7 cellular contexts compared by ENCODE assay signal in the genomic region with DNA sequence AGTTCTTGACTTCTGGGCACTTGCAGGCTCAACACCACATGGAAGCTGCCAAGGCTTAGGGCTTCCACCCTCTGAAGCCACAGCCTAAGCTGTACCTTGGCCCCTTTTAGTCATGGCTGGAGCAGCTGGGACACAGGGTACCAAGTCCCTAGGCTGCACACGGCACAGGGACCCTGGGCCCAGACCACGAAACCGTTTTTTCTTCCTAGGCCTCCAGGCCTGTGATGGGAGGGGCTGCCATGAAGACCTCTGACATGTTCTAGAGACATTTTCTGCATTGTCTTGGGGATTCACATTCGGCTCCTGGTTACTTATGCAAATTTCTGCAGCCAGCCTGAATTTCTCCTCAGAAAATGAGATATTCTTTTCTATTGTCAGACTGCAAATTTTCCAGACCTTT. TPM values are rescaled to one million over a fixed set of nuclear protein-coding genes. Genes with fewer than 3 reads are reported as not detected.
DNase-seq lines count a peak whose midpoint lies in the region; ATAC-seq, FAIRE-seq and TF ChIP-seq lines count a peak whose summit lies in the region.
"Not testable (repeated sequence)": the region's sequence is repeated elsewhere in the genome, so short reads cannot be mapped to it uniquely, and the experiment has no call there.

No MANE protein-coding gene starts in this region.

- CTCF ChIA-PET in A549 (lab: Yijun Ruan, JAX); endothelial cell of umbilical vein (lab: Charles Lee): not testable (repeated sequence)

- TF ChIP-seq CTCF in A549 (IDR thresholded peaks at IDR 0.05); endodermal cell (conservative IDR thresholded peaks at IDR 0.05); endothelial cell of umbilical vein (IDR thresholded peaks at IDR 0.05; ENCODE audit: extremely low read depth in 1 of 2, insufficient read depth in 1 of 2, low read depth in 1 of 2, low read length in 2 of 2); osteocyte (IDR thresholded peaks at IDR 0.05): not testable (repeated sequence)

- H3K4me3 Mint-ChIP-seq in activated T-cell treated with anti-CD3 and anti-CD28 coated beads, Interleukin-2, amount 50 U/mL, for 24 hours; endodermal cell; osteocyte (ENCODE audit: unreplicated experiment): not testable (repeated sequence)

- H4K20me1 ChIP-seq in BLaER1 treated with 17β-estradiol and CSF1 and Interleukin-3, amounts not matched to agents 10 nM and 100 nM, result peaks cover 4 to 52% (median 23%) of the 10 kb centered on the region in 11 experiments; a peak in 16 of 22 replicates
- H4K20me1 ChIP-seq in endothelial cell of umbilical vein (replicated peaks; ENCODE audit: control insufficient read depth, extremely low read depth, insufficient read depth, low read length), result not testable (repeated sequence)

- BruUV-seq in endothelial cell of umbilical vein (replicated peaks; lab: Mats Ljungman, UMichigan), result not testable (repeated sequence)

- DNase-seq in A549 (ENCODE audit: low read depth in 1 of 2, low spot score in 1 of 2); endothelial cell of umbilical vein (ENCODE audit: low read depth, low spot score): not testable (repeated sequence)
- DNase-seq in OCI-M1 (lab: John Stamatoyannopoulos, UW) (peak; percentile 1), endodermal cell (peak; percentile 40), osteocyte (ENCODE audit: extremely low spot score, unreplicated experiment) (peak; percentile 56)
- DNase-seq in activated T-cell treated with anti-CD3 and anti-CD28 coated beads, Interleukin-2, amount 50 U/mL, for 24 hours, result peak; percentile 2

- H3K9me3 ChIP-seq in A549, result peaks cover 15% of the 10 kb centered on the region
- H3K9me3 ChIP-seq in BLaER1 treated with 17β-estradiol and CSF1 and Interleukin-3, amounts not matched to agents 10 nM and 100 nM (replicated peaks in 1 of 11), result peaks cover 35 to 51% (median 41%) of the 10 kb centered on the region in 11 experiments
- peaks cover 58% of the 10 kb centered on the region for H3K9me3 ChIP-seq in endodermal cell (ENCODE audit: control insufficient read depth, low read length)
- not testable (repeated sequence) for H3K9me3 ChIP-seq in endothelial cell of umbilical vein (replicated peaks; ENCODE audit: control insufficient read depth, insufficient read depth, low read length)

- not testable (repeated sequence) for TF ChIP-seq POLR2A in A549 (IDR thresholded peaks at IDR 0.05; ENCODE audit: low read length); endothelial cell of umbilical vein (IDR thresholded peaks at IDR 0.05; ENCODE audit: low read depth, low read length)

- POLR2A ChIA-PET in A549 (lab: Yijun Ruan, JAX); endothelial cell of umbilical vein (lab: Charles Lee): not testable (repeated sequence)

- dilution Hi-C loops in endothelial cell of umbilical vein (cut with MboI; ENCODE audit: extremely low pct_ligation_motif_present, low sequenced_read_pairs), result not testable (repeated sequence)

- H3K36me3 Mint-ChIP-seq in activated T-cell treated with anti-CD3 and anti-CD28 coated beads, Interleukin-2, amount 50 U/mL, for 24 hours (ENCODE audit: low read depth), result peaks cover 92% of the 10 kb centered on the region
- H3K36me3 Mint-ChIP-seq in endodermal cell (ENCODE audit: low read depth), result peaks cover 86% of the 10 kb centered on the region
- peaks cover 64% of the 10 kb centered on the region for H3K36me3 Mint-ChIP-seq in osteocyte (ENCODE audit: unreplicated experiment)

- not testable (repeated sequence) for H3K9ac ChIP-seq in BLaER1 treated with 17β-estradiol and CSF1 and Interleukin-3, amounts not matched to agents 10 nM and 100 nM; endodermal cell (ENCODE audit: extremely low read depth, low read length, poor library complexity, severe bottlenecking); endothelial cell of umbilical vein (replicated peaks; ENCODE audit: extremely low read depth, insufficient read depth, low read length)

- H3K79me2 ChIP-seq in endothelial cell of umbilical vein (ENCODE audit: control insufficient read depth, insufficient read depth, low read length), result not testable (repeated sequence)

- ATAC-seq in A549, result not testable (repeated sequence)

- TF ChIP-seq RAD21 in A549 (conservative IDR thresholded peaks at IDR 0.05 in 1 of 2, IDR thresholded peaks at IDR 0.05 in 1 of 2), result not testable (repeated sequence)

- H3K36me3 ChIP-seq in BLaER1 treated with 17β-estradiol and CSF1 and Interleukin-3, amounts not matched to agents 10 nM and 100 nM, result peaks cover 96 to 100% (median 98%) of the 10 kb centered on the region in 11 experiments
- H3K36me3 ChIP-seq in endodermal cell (ENCODE audit: control insufficient read depth, insufficient read depth, low read length) (peaks cover 90% of the 10 kb centered on the region), endothelial cell of umbilical vein (ENCODE audit: control insufficient read depth in 2 of 2, extremely low read depth in 1 of 2, insufficient read depth in 2 of 2, low read length in 2 of 2) (peaks cover 8 to 19% of the 10 kb centered on the region in 2 experiments)

- H3K27me3 Mint-ChIP-seq in activated T-cell treated with anti-CD3 and anti-CD28 coated beads, Interleukin-2, amount 50 U/mL, for 24 hours; endodermal cell (ENCODE audit: insufficient read depth); osteocyte (ENCODE audit: unreplicated experiment): not testable (repeated sequence)

- FAIRE-seq in A549 (lab: Jason Lieb, UNC), result not testable (repeated sequence)
- peak; percentile 28 for FAIRE-seq in endothelial cell of umbilical vein (lab: Jason Lieb, UNC)

- TF ChIP-seq EP300 in A549 (IDR thresholded peaks at IDR 0.05), result not testable (repeated sequence)

- intact Hi-C loops in endothelial cell of umbilical vein (cut with micrococcal nuclease), result not testable (repeated sequence)

- H3K4me1 ChIP-seq in A549; BLaER1 treated with 17β-estradiol and CSF1 and Interleukin-3, amounts not matched to agents 10 nM and 100 nM; endodermal cell (ENCODE audit: control insufficient read depth, insufficient read depth, low read length); endothelial cell of umbilical vein (ENCODE audit: control insufficient read depth, extremely low read depth, insufficient read depth, low read length): not testable (repeated sequence)

- not testable (repeated sequence) for H3K27ac ChIP-seq in A549; BLaER1 treated with 17β-estradiol and CSF1 and Interleukin-3, amounts not matched to agents 10 nM and 100 nM; endodermal cell (ENCODE audit: low read depth, low read length); endothelial cell of umbilical vein (ENCODE audit: insufficient read depth, low read depth, low read length)

- H3K9me1 ChIP-seq in endothelial cell of umbilical vein (replicated peaks; ENCODE audit: control insufficient read depth, extremely low read depth, insufficient read depth, low read length), result not testable (repeated sequence)

- not testable (repeated sequence) for H3K4me2 ChIP-seq in A549; BLaER1 treated with 17β-estradiol and CSF1 and Interleukin-3, amounts not matched to agents 10 nM and 100 nM; endothelial cell of umbilical vein (ENCODE audit: insufficient read depth, low read length)

- not testable (repeated sequence) for H3K4me1 Mint-ChIP-seq in activated T-cell treated with anti-CD3 and anti-CD28 coated beads, Interleukin-2, amount 50 U/mL, for 24 hours (ENCODE audit: low read depth); endodermal cell; osteocyte (ENCODE audit: unreplicated experiment)

- not testable (repeated sequence) for H3K27me3 ChIP-seq in BLaER1 treated with 17β-estradiol and CSF1 and Interleukin-3, amounts not matched to agents 10 nM and 100 nM; endodermal cell (ENCODE audit: control insufficient read depth, insufficient read depth, low read length, poor library complexity, severe bottlenecking); endothelial cell of umbilical vein (ENCODE audit: control insufficient read depth in 2 of 2, insufficient read depth in 2 of 2, low read length in 2 of 2)

- not testable (repeated sequence) for H3K4me3 ChIP-seq in A549; endothelial cell of umbilical vein (replicated peaks in 1 of 3; ENCODE audit: insufficient read depth in 1 of 3, low read depth in 1 of 3, low read length in 3 of 3)
- H3K4me3 ChIP-seq in BLaER1 treated with 17β-estradiol and CSF1 and Interleukin-3, amounts not matched to agents 10 nM and 100 nM, result peak overlapping the region in 7 of 10 experiments; percentile 5 to 37 (median 32); a peak in 7 of 20 replicates
- peak overlapping the region; percentile 66 for H3K4me3 ChIP-seq in endodermal cell (ENCODE audit: low read length)

- not testable (repeated sequence) for H3K9me3 Mint-ChIP-seq in activated T-cell treated with anti-CD3 and anti-CD28 coated beads, Interleukin-2, amount 50 U/mL, for 24 hours; osteocyte (ENCODE audit: unreplicated experiment)
- peaks cover 46% of the 10 kb centered on the region for H3K9me3 Mint-ChIP-seq in endodermal cell

- 95% methylated on average over 4 of the region's 4 CpGs for WGBS in A549 (ENCODE audit: missing lambda C conversion rate)
- 96 to 97% methylated on average over 3 to 4 of the region's 4 CpGs for WGBS in endodermal cell (ENCODE audit: insufficient coverage in 1 of 2, insufficient read length in 1 of 2), 2 experiments

- not testable (repeated sequence) for H3K27ac Mint-ChIP-seq in activated T-cell treated with anti-CD3 and anti-CD28 coated beads, Interleukin-2, amount 50 U/mL, for 24 hours; endodermal cell; osteocyte (ENCODE audit: unreplicated experiment)

- H2AFZ ChIP-seq in endothelial cell of umbilical vein (ENCODE audit: low read depth, low read length), result not testable (repeated sequence)

RNA-seq across cellular contexts. Expression of a gene that starts 33.0 kb away (rescaled TPM):
- polyA plus RNA-seq in A549 (2011; rRNA removed), result 18.8 and 21.8 TPM in 2 replicates
- polyA plus RNA-seq in A549 (2012; cell fraction: cytosol; rRNA removed), result 26.7 and 30.3 TPM in 2 replicates
- polyA plus RNA-seq in A549 (2012; cell fraction: nucleus; rRNA removed), result 121 and 170 TPM in 2 replicates
- 22.8 to 23.5 TPM (median 23.3 TPM) in 3 replicates for polyA plus RNA-seq in A549 (2017; fragmentation: RNase III; extraction: RNeasy Plus Mini Kit Qiagen cat#74134 plus additional on column Dnase treatment)
- 20.3 and 27.5 TPM in 2 replicates for polyA minus RNA-seq in A549 (2011; rRNA and poly(A)+ RNA removed)
- total RNA-seq in endodermal cell, result 10 to 100 TPM; 50.0 to 52.3 TPM
- polyA plus RNA-seq in endodermal cell (2013, experiment 1 of 2), result 50.9 TPM
- polyA plus RNA-seq in endodermal cell (2013, experiment 2 of 2), result 45.1 TPM
- total RNA-seq in endothelial cell of umbilical vein, result 53.1 and 53.3 TPM in 2 replicates
- polyA plus RNA-seq in endothelial cell of umbilical vein, result 38.1 and 49.4 TPM in 2 replicates
- 10.3 and 11.4 TPM in 2 replicates for polyA plus RNA-seq in endothelial cell of umbilical vein (2011; cell fraction: cytosol; rRNA removed)
- 120 and 124 TPM in 2 replicates for polyA plus RNA-seq in endothelial cell of umbilical vein (2011; cell fraction: nucleus; rRNA removed)
- polyA plus RNA-seq in endothelial cell of umbilical vein (2012), result 27.3 and 28.7 TPM in 2 replicates
- polyA minus RNA-seq in endothelial cell of umbilical vein, result 35.4 and 42.8 TPM in 2 replicates
- 3.7 TPM for polyA minus RNA-seq in endothelial cell of umbilical vein (2011; cell fraction: cytosol; rRNA and poly(A)+ RNA removed)
- 65.3 and 79.4 TPM in 2 replicates for polyA minus RNA-seq in endothelial cell of umbilical vein (2011; cell fraction: nucleus; rRNA and poly(A)+ RNA removed)
- 48.0 and 51.3 TPM in 2 replicates for total RNA-seq in osteocyte
